Comparison of ENCODE assay signal across 24 cellular contexts in genomic region chr16:12193688-12194087, GRCh38.
DNase-seq lines count a peak whose midpoint lies in the region; ATAC-seq, FAIRE-seq and TF ChIP-seq lines count a peak whose summit lies in the region.
"Had no signal": no experiment of that assay in that cellular context is flagged by ENCODE, and none has a peak within 500 bp of the region (broad histone marks: within the 10 kb centered on the region; RNA-seq: fewer than 3 reads in every experiment).

No MANE protein-coding gene starts in this region.

- peak; percentile 25 to 38 for DNase-seq in NOMO-1 (lab: John Stamatoyannopoulos, UW; ENCODE audit: unreplicated experiment in 2 of 2)
- DNase-seq in NOMO-1 treated with dmso at 0.1 percent for 144 hours (lab: John Stamatoyannopoulos, UW; ENCODE audit: unreplicated experiment), result no peak
- no peak for DNase-seq in H1 (ENCODE audit: low read depth in 1 of 2, low spot score in 2 of 2)
- DNase-seq in WERI-Rb-1, result no peak
- DNase-seq in stimulated activated naive CD8-positive, alpha-beta T cell treated with anti-CD3 and anti-CD28 coated beads, Interleukin-15, Interleukin-2, amounts not matched to agents 100 U/mL and 50 U/mL, for 24 hours, result no peak
- DNase-seq: 8988T; ACHN; CD4-positive, alpha-beta T cell; GOT3; HCEC 1CT; Karpas-422; NCI-H2029; NCI-H446 treated with DMSO at 0.1 percent for 48 hours; NCI-H526; NCI-H82; NK-92 treated with Interleukin-12 subunit alpha and Interleukin-12 subunit beta, amount 100 ng/mL, for 24 hours; Right ventricle myocardium superior; RPMI8226; T-cell had no signal

- no peak overlapping the region for H2BK120ac ChIP-seq in H1 (replicated peaks; ENCODE audit: low read depth, low read length)

- no peak overlapping the region for H2AFZ ChIP-seq in OCI-LY1 (ENCODE audit: low read length)
- H2AFZ ChIP-seq in H1 (ENCODE audit: low read length), result no peak overlapping the region

- 0 out of 2 replicates have a peak overlapping the region, but pooled peaks have one; percentile 75 for H2AK5ac ChIP-seq in H1 (ENCODE audit: low read depth, low read length)

- no peaks in the 10 kb centered on the region for H3K9me2 ChIP-seq in DOHH2 (replicated peaks; ENCODE audit: control insufficient read depth, low read length)
- no peaks in the 10 kb centered on the region for H3K9me2 ChIP-seq in OCI-LY1 (ENCODE audit: low read depth, low read length)

- TF ChIP-seq RAD21 in H1 (IDR thresholded peaks at IDR 0.05 in 1 of 2, conservative IDR thresholded peaks at IDR 0.05 in 1 of 2; ENCODE audit: low read depth in 2 of 2, low read length in 2 of 2), result no peak

- no peaks in the 10 kb centered on the region for H3K36me3 ChIP-seq in DOHH2 (ENCODE audit: control insufficient read depth, low read length)
- H3K36me3 ChIP-seq in OCI-LY1 (ENCODE audit: insufficient read depth, low read length), result peaks cover 21% of the 10 kb centered on the region; the same call in 1 of the 2 replicates
- no peaks in the 10 kb centered on the region for H3K36me3 ChIP-seq in H1 (ENCODE audit: control insufficient read depth in 2 of 4, insufficient read depth in 4 of 4, low read length in 3 of 4)
- no peaks in the 10 kb centered on the region for H3K36me3 ChIP-seq in WERI-Rb-1
- H3K36me3 ChIP-seq: SJSA1 had no signal

- no peak overlapping the region for H4K8ac ChIP-seq in H1 (ENCODE audit: extremely low read depth, insufficient read depth, low read length)

- H3K79me2 ChIP-seq in DOHH2 (ENCODE audit: control insufficient read depth, low read length), result no peaks in the 10 kb centered on the region
- H3K79me2 ChIP-seq in OCI-LY1 (ENCODE audit: insufficient read depth, low read length), result 0 out of 2 replicates have a peak, but pooled peaks cover 13% of the 10 kb centered on the region
- no peaks in the 10 kb centered on the region for H3K79me2 ChIP-seq in H1 (ENCODE audit: control insufficient read depth in 1 of 2, insufficient read depth in 2 of 2, low read length in 2 of 2)

- H3K9ac ChIP-seq in OCI-LY1 (ENCODE audit: low read length), result no peak overlapping the region
- no peak overlapping the region for H3K9ac ChIP-seq in H1 (replicated peaks in 1 of 4; ENCODE audit: extremely low read depth in 1 of 4, low read depth in 3 of 4, low read length in 3 of 4)

- H3K27ac ChIP-seq in DOHH2 (ENCODE audit: low read depth, low read length) (no peak overlapping the region), OCI-LY1 (ENCODE audit: low read depth, low read length, poor library complexity, severe bottlenecking) (peak overlapping the region; percentile 1), H1 (ENCODE audit: low read depth, low read length) (no peak overlapping the region), WERI-Rb-1 (no peak overlapping the region)
- H3K27ac ChIP-seq: SJSA1 had no signal

- TF ChIP-seq EP300 in H1 (IDR thresholded peaks at IDR 0.05; ENCODE audit: borderline replicate concordance in 1 of 2, low read depth in 2 of 2, low read length in 2 of 2), result no peak

- H4K20me1 ChIP-seq in DOHH2 (ENCODE audit: control insufficient read depth, insufficient read depth, low read depth, low read length) (no peaks in the 10 kb centered on the region), OCI-LY1 (ENCODE audit: insufficient read depth, low read length) (no peaks in the 10 kb centered on the region), H1 (replicated peaks in 1 of 2; ENCODE audit: control insufficient read depth in 1 of 2, insufficient read depth in 2 of 2, low read length in 2 of 2) (no peaks in the 10 kb centered on the region)

- H2BK15ac ChIP-seq in H1 (ENCODE audit: low read length), result no peak overlapping the region

- no peak overlapping the region for H3K23ac ChIP-seq in H1 (ENCODE audit: insufficient read length)

- no peak overlapping the region for H3K4ac ChIP-seq in H1 (replicated peaks; ENCODE audit: insufficient read length, low read depth, low read length)

- no peak for TF ChIP-seq POLR2A in H1 (IDR thresholded peaks at IDR 0.05; ENCODE audit: control extremely low read depth in 1 of 2, low read depth in 2 of 2, low read length in 2 of 2)

- peak overlapping the region; percentile 43 for H3K4me2 ChIP-seq in DOHH2 (ENCODE audit: low read length)
- no peak overlapping the region for H3K4me2 ChIP-seq in OCI-LY1 (ENCODE audit: low read length)
- no peak overlapping the region for H3K4me2 ChIP-seq in H1 (ENCODE audit: insufficient read depth in 1 of 2, low read depth in 2 of 2, low read length in 2 of 2)

- H3K79me1 ChIP-seq in H1 (ENCODE audit: low read depth, low read length), result no peaks in the 10 kb centered on the region

- POLR2A ChIA-PET in H1 (lab: Charles Lee; ENCODE audit: partially characterized antibody), result no interaction called here

- H3K23me2 ChIP-seq in H1 (ENCODE audit: low read depth, low read length), result no peaks in the 10 kb centered on the region

- H3F3A ChIP-seq in DOHH2 (ENCODE audit: control insufficient read depth, insufficient read depth) (no peaks in the 10 kb centered on the region), OCI-LY1 (ENCODE audit: insufficient read depth, low read length) (no peaks in the 10 kb centered on the region; the same call in 1 of the 2 replicates)

- no peaks in the 10 kb centered on the region for H3K9me3 ChIP-seq in DOHH2 (ENCODE audit: control insufficient read depth, insufficient read depth, low read length)
- no peaks in the 10 kb centered on the region for H3K9me3 ChIP-seq in OCI-LY1 (ENCODE audit: low read length)
- no peaks in the 10 kb centered on the region for H3K9me3 ChIP-seq in H1 (ENCODE audit: insufficient read depth in 2 of 2, low read depth in 1 of 2, low read length in 1 of 2)
- H3K9me3 ChIP-seq in WERI-Rb-1 (ENCODE audit: severe bottlenecking), result no peaks in the 10 kb centered on the region
- H3K9me3 ChIP-seq: SJSA1 had no signal

- no peak overlapping the region for H3K56ac ChIP-seq in H1 (replicated peaks; ENCODE audit: insufficient read length, low read depth, low read length)

- 100% methylated on average over 2 of the region's 2 CpGs; no CpG with 5 or more reads in 1 of the 2 experiments for WGBS in H1 (ENCODE audit: extremely low coverage in 1 of 2, insufficient coverage in 1 of 2, insufficient read length in 1 of 2, insufficient replicate concordance in 2 of 2, low coverage in 1 of 2, low lambda C conversion rate in 2 of 2, missing lambda C conversion rate in 1 of 2), 2 experiments

- H3K4me1 ChIP-seq in DOHH2 (ENCODE audit: control insufficient read depth, low read length) (peaks cover 15% of the 10 kb centered on the region), OCI-LY1 (ENCODE audit: insufficient read depth, low read length, severe bottlenecking) (peaks cover 46% of the 10 kb centered on the region), H1 (replicated peaks in 1 of 4; ENCODE audit: control insufficient read depth in 3 of 4, insufficient read depth in 4 of 4, low read length in 3 of 4) (0 out of 7 replicates have a peak, but pooled peaks cover 0 to 4% (median 0%) of the 10 kb centered on the region in 4 experiments)
- H3K4me1 ChIP-seq: SJSA1 had no signal

- FAIRE-seq in H1 (lab: Jason Lieb, UNC), result no peak
- FAIRE-seq: D721Med had no signal

- ATAC-seq in GM18870 (IDR thresholded peaks at IDR 0.05; ENCODE audit: unreplicated experiment), result no peak
- ATAC-seq in stimulated activated naive CD8-positive, alpha-beta T cell treated with anti-CD3 and anti-CD28 coated beads, Interleukin-15, Interleukin-2, amounts not matched to agents 100 U/mL and 50 U/mL, for 24 hours, result no peak
- ATAC-seq: T-cell had no signal

- H3K18ac ChIP-seq in H1 (ENCODE audit: extremely low read depth, low read length), result no peak overlapping the region

- no peak overlapping the region for H4K91ac ChIP-seq in H1 (replicated peaks; ENCODE audit: insufficient read length, low read length)

- TF ChIP-seq CTCF in DOHH2 (IDR thresholded peaks at IDR 0.05; ENCODE audit: low read depth, low read length, poor library complexity, severe bottlenecking) (no peak), OCI-LY1 (IDR thresholded peaks at IDR 0.05; ENCODE audit: low read length) (no peak), H1 (IDR thresholded peaks at IDR 0.05; ENCODE audit: control extremely low read depth in 1 of 3, insufficient read depth in 1 of 3, low read depth in 1 of 3, low read length in 3 of 3) (no peak), WERI-Rb-1 (IDR thresholded peaks at IDR 0.05; ENCODE audit: low read depth, low read length) (no peak)

- H2BK12ac ChIP-seq in H1 (ENCODE audit: low read depth, low read length), result no peak overlapping the region

- H3K4me3 ChIP-seq in DOHH2 (ENCODE audit: low read length), result 0 out of 2 replicates have a peak overlapping the region, but pooled peaks have one; percentile 4
- H3K4me3 ChIP-seq in OCI-LY1 (ENCODE audit: low read depth, low read length, poor library complexity, severe bottlenecking), result no peak overlapping the region
- H3K4me3 ChIP-seq in H1 (ENCODE audit: extremely low read depth in 1 of 4, insufficient read depth in 2 of 4, low read depth in 3 of 4, low read length in 4 of 4), result no peak overlapping the region
- no peak overlapping the region for H3K4me3 ChIP-seq in WERI-Rb-1 (ENCODE audit: low read depth, low read length)
- H3K4me3 ChIP-seq: SJSA1 had no signal

- no peak overlapping the region for H4K5ac ChIP-seq in H1 (ENCODE audit: insufficient read length, low read depth, low read length)

- H3K27me3 ChIP-seq in DOHH2 (ENCODE audit: control insufficient read depth, low read length) (no peaks in the 10 kb centered on the region), OCI-LY1 (ENCODE audit: insufficient read depth, low read length) (no peaks in the 10 kb centered on the region), H1 (replicated peaks in 1 of 4; ENCODE audit: control insufficient read depth in 3 of 4, extremely low read depth in 1 of 4, insufficient read depth in 3 of 4, low read length in 3 of 4) (no peaks in the 10 kb centered on the region), WERI-Rb-1 (ENCODE audit: insufficient read depth, low read depth, severe bottlenecking) (no peaks in the 10 kb centered on the region)
- H3K27me3 ChIP-seq: SJSA1 had no signal

- CTCF ChIA-PET in H1 (lab: Charles Lee; ENCODE audit: partially characterized antibody), result interaction anchor here (0.7 to 2.2 kb wide), 4 partner anchors 12 to 27 kb away, joined by 3 to 5 read pairs (median 4); no protein-coding TSS in a partner anchor

- H2BK20ac ChIP-seq in H1 (ENCODE audit: low read length), result no peak overlapping the region

- H3K14ac ChIP-seq in H1 (ENCODE audit: insufficient read length), result no peak overlapping the region

- no peak overlapping the region for H2BK5ac ChIP-seq in H1 (ENCODE audit: low read depth, low read length)

TF ChIP-seq in H1, 55 proteins besides CTCF, POLR2A, EP300 and RAD21 (continues in another document):
- TF ChIP-seq TEAD4 (IDR thresholded peaks at IDR 0.05; ENCODE audit: low read depth, low read length) (no peak), CHD1 (IDR thresholded peaks at IDR 0.05; ENCODE audit: low read depth, low read length) (no peak), JUND (IDR thresholded peaks at IDR 0.05; ENCODE audit: low read length) (no peak)

Comparison
In these comparisons a context has a peak if more than half of its experiments do, and no peak if none do; other contexts are left out.
1. DNase-seq: peak in NOMO-1 (2 of 2); none in NOMO-1 treated with dmso at 0.1 percent for 144 hours (single experiment), H1 (0 of 2), WERI-Rb-1 (single experiment) and stimulated activated naive CD8-positive, alpha-beta T cell treated with anti-CD3 and anti-CD28 coated beads, Interleukin-15, Interleukin-2, amounts not matched to agents 100 U/mL and 50 U/mL, for 24 hours (single experiment).